Comparison of ENCODE assay signal across 11 cellular contexts in the genomic region with DNA sequence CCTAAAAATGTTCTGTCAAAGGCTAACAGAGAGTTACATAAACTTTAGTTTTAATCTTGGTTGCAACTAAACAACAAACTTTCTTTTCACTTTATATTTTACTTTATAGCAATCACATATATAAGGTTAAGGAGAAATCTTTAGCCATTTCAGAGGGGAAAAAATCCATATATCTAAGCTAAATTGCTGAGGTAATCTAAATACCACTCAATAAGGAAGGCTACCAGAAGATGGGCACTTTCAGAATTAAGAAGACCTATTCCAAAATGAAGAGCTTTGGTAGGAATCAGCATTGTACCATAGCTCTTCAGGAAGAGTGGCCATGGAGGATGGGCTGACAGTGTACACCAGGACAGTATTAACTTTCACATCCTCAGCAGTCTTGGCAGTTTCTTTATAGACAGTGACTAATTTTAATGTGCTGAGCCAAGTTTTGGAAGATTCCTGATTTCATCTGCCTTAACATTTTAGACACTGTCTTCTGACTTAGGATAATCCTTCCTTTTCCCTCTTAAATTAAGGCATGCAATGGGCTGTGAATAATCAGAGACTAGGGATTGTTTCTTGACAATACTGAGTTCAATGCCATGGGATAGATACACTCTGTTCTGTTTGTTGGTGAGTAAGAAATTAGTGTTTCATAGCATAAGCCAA. TPM values are rescaled to one million over a fixed set of nuclear protein-coding genes. Genes with fewer than 3 reads are reported as not detected.
DNase-seq lines count a peak whose midpoint lies in the region; ATAC-seq, FAIRE-seq and TF ChIP-seq lines count a peak whose summit lies in the region.
"Had no signal": no experiment of that assay in that cellular context is flagged by ENCODE, and none has a peak within 500 bp of the region (broad histone marks: within the 10 kb centered on the region; RNA-seq: fewer than 3 reads in every experiment).

No MANE protein-coding gene starts in this region.

- TF ChIP-seq POLR2A in A549 (IDR thresholded peaks at IDR 0.05; ENCODE audit: low read length) (no peak), esophagus squamous epithelium (IDR thresholded peaks at IDR 0.05) (no peak), GM12891 (IDR thresholded peaks at IDR 0.05; ENCODE audit: low read depth, low read length) (no peak)

- 0 out of 3 replicates have a peak overlapping the region, but pooled peaks have one; percentile 5 for H3K4me2 ChIP-seq in A549

- no TSS peak for BruUV-seq in Panc1 (replicated peaks; lab: Mats Ljungman, UMichigan)

- H3K4me1 ChIP-seq in A549 (peaks cover 23% of the 10 kb centered on the region), Panc1 (ENCODE audit: control insufficient read depth, insufficient read depth, low read length) (peaks cover 31% of the 10 kb centered on the region), esophagus squamous epithelium (peaks cover 9 to 48% (median 13%) of the 10 kb centered on the region in 3 donors), muscle layer of duodenum (ENCODE audit: control insufficient read depth in 1 of 2, insufficient read depth in 2 of 2, low read length in 2 of 2) (peaks cover 3 to 19% of the 10 kb centered on the region in 2 donors)

- intact Hi-C loops in Panc1 (cut with micrococcal nuclease; ENCODE audit: unreplicated experiment) (no loop called here), esophagus squamous epithelium (cut with DNase I) (no loop called here)

- FAIRE-seq in A549 (lab: Jason Lieb, UNC) (no peak), GM12891 (lab: Jason Lieb, UNC) (no peak)
- FAIRE-seq: TTC549 had no signal

- no peak for ATAC-seq in A549
- ATAC-seq in Panc1: peak; percentile 42
- ATAC-seq in GM18511 (IDR thresholded peaks at IDR 0.05; ENCODE audit: unreplicated experiment): no peak
- ATAC-seq: stimulated activated naive CD8-positive, alpha-beta T cell treated with anti-CD3 and anti-CD28 coated beads, Interleukin-15, amount 100 ng/mL, for 72 hours had no signal

- TF ChIP-seq RAD21 in A549 (conservative IDR thresholded peaks at IDR 0.05 in 1 of 2, IDR thresholded peaks at IDR 0.05 in 1 of 2): no peak

- no peak for DNase-seq in A549 (ENCODE audit: low read depth in 1 of 2, low spot score in 1 of 2)
- DNase-seq in Panc1 (ENCODE audit: low read depth, low spot score): no peak
- DNase-seq in esophagus squamous epithelium (lab: John Stamatoyannopoulos, UW): no peak
- DNase-seq in activated effector memory CD4-positive, alpha-beta T cell treated with anti-CD3 and anti-CD28 coated beads, Interleukin-2, amount 50 U/mL, for 16 hours: no peak
- no peak for DNase-seq in GM12891 (ENCODE audit: insufficient read length, low spot score)
- DNase-seq in NCI-H69 (lab: John Stamatoyannopoulos, UW): no peak
- DNase-seq: NCI-H774; stimulated activated naive CD8-positive, alpha-beta T cell treated with anti-CD3 and anti-CD28 coated beads, Interleukin-15, amount 100 ng/mL, for 72 hours had no signal

- H3K9me3 ChIP-seq in A549 (no peaks in the 10 kb centered on the region), Panc1 (ENCODE audit: control insufficient read depth, insufficient read depth, low read depth, low read length) (no peaks in the 10 kb centered on the region), esophagus squamous epithelium (no peaks in the 10 kb centered on the region), muscle layer of duodenum (ENCODE audit: control insufficient read depth in 1 of 2, low read length in 2 of 2) (no peaks in the 10 kb centered on the region)

- in situ Hi-C loops in Panc1 (cut with HindIII; ENCODE audit: low pct_unique_long_range_greater_than_20kb, low sequenced_read_pairs): no loop called here

- H3K36me3 ChIP-seq in Panc1 (ENCODE audit: control insufficient read depth, insufficient read depth, low read length) (no peaks in the 10 kb centered on the region), esophagus squamous epithelium (no peaks in the 10 kb centered on the region), muscle layer of duodenum (ENCODE audit: control insufficient read depth in 1 of 2, insufficient read depth in 2 of 2, low read length in 2 of 2) (no peaks in the 10 kb centered on the region)

- POLR2A ChIA-PET in A549 (lab: Yijun Ruan, JAX) (no interaction called here), Panc1 (lab: Charles Lee) (no interaction called here)

- H3K4me3 ChIP-seq in A549: no peak overlapping the region
- peak overlapping the region in 1 of 2 experiments; percentile 19; a peak in 2 of 4 replicates for H3K4me3 ChIP-seq in Panc1 (ENCODE audit: low read depth in 2 of 2, low read length in 2 of 2)
- peak overlapping the region in 3 of 4 donors; percentile 5 to 36 (median 6) for H3K4me3 ChIP-seq in esophagus squamous epithelium
- H3K4me3 ChIP-seq in muscle layer of duodenum (ENCODE audit: low read depth in 1 of 2, low read length in 2 of 2): peak overlapping the region; percentile 35 to 50

- H3K27ac ChIP-seq in A549 (0 out of 6 replicates have a peak overlapping the region, but pooled peaks of 1 of the 2 experiments have one; percentile 5), Panc1 (ENCODE audit: low read length) (peak overlapping the region; percentile 65), esophagus squamous epithelium (peak overlapping the region in 3 of 4 donors; percentile 24 to 33 (median 27)), muscle layer of duodenum (ENCODE audit: low read length) (peak overlapping the region; percentile 40)

- TF ChIP-seq CTCF in A549 (IDR thresholded peaks at IDR 0.05) (no peak), Panc1 (IDR thresholded peaks at IDR 0.05) (no peak), esophagus squamous epithelium (IDR thresholded peaks at IDR 0.05) (no peak)

- no peak for TF ChIP-seq EP300 in A549 (IDR thresholded peaks at IDR 0.05)

- CTCF ChIA-PET in A549 (lab: Yijun Ruan, JAX) (no interaction called here), Panc1 (lab: Charles Lee) (no interaction called here)

- H3K27me3 ChIP-seq in Panc1 (ENCODE audit: control insufficient read depth, insufficient read depth, low read length) (no peaks in the 10 kb centered on the region), esophagus squamous epithelium (peaks cover 0 to 23% (median 0%) of the 10 kb centered on the region in 4 donors), muscle layer of duodenum (ENCODE audit: low read depth, low read length) (peaks cover 1% of the 10 kb centered on the region)

TF ChIP-seq in A549, 52 proteins besides CTCF, POLR2A, EP300 and RAD21:
- TF ChIP-seq TFCP2L1 (CRISPR knock-in tag; IDR thresholded peaks at IDR 0.05): no peak
- TF ChIP-seq ZFP36 (IDR thresholded peaks at IDR 0.05; ENCODE audit: borderline replicate concordance, partially characterized antibody): no peak
- peak; percentile 55 for TF ChIP-seq MAFK (IDR thresholded peaks at IDR 0.05; ENCODE audit: partially characterized antibody)
TF ChIP-seq in A549: peak in this region for 1.

TF ChIP-seq in GM12891, 5 proteins besides CTCF, POLR2A, EP300 and RAD21:
- TF ChIP-seq TAF1 (IDR thresholded peaks at IDR 0.05; ENCODE audit: low read depth, low read length) (no peak), POLR2AphosphoS5 (IDR thresholded peaks at IDR 0.05; ENCODE audit: low read depth, low read length) (no peak), PAX5 (IDR thresholded peaks at IDR 0.05; ENCODE audit: insufficient read depth, low read length, severe bottlenecking) (no peak), POU2F2 (IDR thresholded peaks at IDR 0.05; ENCODE audit: low read depth, low read length) (no peak), SPI1 (IDR thresholded peaks at IDR 0.05; ENCODE audit: low read depth, low read length) (no peak)
TF ChIP-seq in GM12891: peak in this region for 0.

RNA-seq across cellular contexts. Expression of a gene that starts 7.1 kb away (rescaled TPM):
- polyA plus RNA-seq in A549 (2011; rRNA removed): 1.1 and 1.4 TPM in 2 replicates
- polyA plus RNA-seq in A549 (2012; cell fraction: cytosol; rRNA removed): 0.19 and 0.22 TPM in 2 replicates
- 0.32 and 0.45 TPM in 2 replicates for polyA plus RNA-seq in A549 (2012; cell fraction: nucleus; rRNA removed)
- 0.29 to 0.42 TPM (median 0.32 TPM) in 3 replicates for polyA plus RNA-seq in A549 (2017; fragmentation: RNase III; extraction: RNeasy Plus Mini Kit Qiagen cat#74134 plus additional on column Dnase treatment)
- 2.8 and 7.1 TPM in 2 replicates for polyA minus RNA-seq in A549 (2011; rRNA and poly(A)+ RNA removed)
- total RNA-seq in Panc1 (2021; ENCODE audit: unreplicated experiment): 11.8 TPM
- 4.3 TPM for polyA plus RNA-seq in Panc1 (2012; ENCODE audit: insufficient read length)
- total RNA-seq in esophagus squamous epithelium: 10 to 100 TPM in 1 of 4 donors, 1 to 10 TPM in 2, under 1 TPM in 1; 0.61 to 18.5 (median 2.8) TPM
- not detected for polyA plus RNA-seq in GM12891 (2012; ENCODE audit: low read depth, missing spikeins)
